In the genomic region with DNA sequence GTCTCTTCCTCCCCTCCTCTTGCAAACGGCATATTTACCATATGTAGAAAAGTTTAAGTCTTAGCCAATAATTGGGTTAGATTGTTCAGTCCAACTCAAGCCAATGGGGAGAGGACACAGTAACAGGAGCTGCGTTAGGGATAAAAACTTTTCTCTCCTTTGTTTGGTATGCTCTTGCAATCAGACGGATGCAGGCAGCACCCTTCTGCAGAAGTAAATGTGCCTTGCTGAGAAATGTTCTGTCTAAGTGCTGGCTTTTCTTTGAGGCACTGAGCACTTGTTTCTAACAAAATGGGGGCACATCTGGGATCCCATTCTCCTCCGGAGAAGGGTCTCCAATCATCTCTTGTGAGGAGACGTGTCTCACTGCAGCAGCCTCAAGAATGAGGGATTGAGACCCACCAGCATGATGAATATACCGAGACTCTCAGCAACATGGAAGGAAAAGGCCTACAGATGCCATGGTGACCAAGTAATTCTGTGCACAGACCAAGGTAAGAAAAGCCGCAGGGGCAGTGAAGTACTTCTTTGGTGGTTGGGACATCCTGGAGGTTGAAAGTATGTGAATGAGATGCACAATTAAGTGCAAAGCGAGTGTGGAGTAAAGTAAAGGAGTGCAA, we compare ENCODE assay signal across 19 cellular contexts. TPM values are rescaled to one million over a fixed set of nuclear protein-coding genes. Genes with fewer than 3 reads are reported as not detected.
DNase-seq lines count a peak whose midpoint lies in the region; ATAC-seq and TF ChIP-seq lines count a peak whose summit lies in the region.
"Had no signal": no experiment of that assay in that cellular context is flagged by ENCODE, and none has a peak within 500 bp of the region (broad histone marks: within the 10 kb centered on the region; RNA-seq: fewer than 3 reads in every experiment).

No MANE protein-coding gene starts in this region.

- in situ Hi-C loops in Caki2 (cut with HindIII; ENCODE audit: low pct_unique_long_range_greater_than_20kb, low sequenced_read_pairs), result no loop called here

- H3K9me3 Mint-ChIP-seq in endothelial cell (ENCODE audit: unreplicated experiment), result peaks cover 8% of the 10 kb centered on the region

- no peaks in the 10 kb centered on the region for H3K27me3 Mint-ChIP-seq in endothelial cell (ENCODE audit: unreplicated experiment)
- H3K27me3 Mint-ChIP-seq: activated naive CD8-positive, alpha-beta T cell had no signal

- peaks cover 41% of the 10 kb centered on the region for H3K36me3 Mint-ChIP-seq in endothelial cell (ENCODE audit: low read depth, unreplicated experiment)

- TF ChIP-seq CTCF in endothelial cell (IDR thresholded peaks at IDR 0.05; ENCODE audit: unreplicated experiment) (no peak), GM20000 (IDR thresholded peaks at IDR 0.05; ENCODE audit: extremely low read depth, missing control alignments) (no peak)

- H3K27ac Mint-ChIP-seq in endothelial cell (ENCODE audit: unreplicated experiment), result no peak overlapping the region
- H3K27ac Mint-ChIP-seq: activated naive CD8-positive, alpha-beta T cell had no signal

- H3K4me3 Mint-ChIP-seq in endothelial cell (ENCODE audit: unreplicated experiment), result peak overlapping the region; percentile 17
- H3K4me3 Mint-ChIP-seq: activated naive CD8-positive, alpha-beta T cell had no signal

- DNase-seq in DMS53 (lab: John Stamatoyannopoulos, UW) (peak; percentile 27), DMS53 treated with DMSO at 0.1 percent for 48 hours (lab: John Stamatoyannopoulos, UW; ENCODE audit: unreplicated experiment) (no peak), Caki2 (ENCODE audit: low read depth) (peak; percentile 24), RKO (ENCODE audit: low spot score) (peak; percentile 22), endothelial cell (ENCODE audit: low spot score) (no peak), NOMO-1 (lab: John Stamatoyannopoulos, UW; ENCODE audit: unreplicated experiment in 2 of 2) (no peak), GM20000 (ENCODE audit: low spot score) (no peak)
- DNase-seq: brain microvascular endothelial cell, cortex of kidney, DMS79, left cardiac atrium, NCI-H1417, NCI-H2171, NCI-H524, right cardiac atrium, upper lobe of left lung had no signal

- no peak for ATAC-seq in GM21576 (IDR thresholded peaks at IDR 0.05; ENCODE audit: unreplicated experiment)
- ATAC-seq: activated CD4-positive, CD25-positive, alpha-beta regulatory T cell treated with anti-CD3 and anti-CD28 coated beads, Interleukin-2, amount 50 U/mL, for 24 hours; left cardiac atrium; right cardiac atrium had no signal

- H3K4me1 Mint-ChIP-seq in endothelial cell (ENCODE audit: unreplicated experiment), result no peaks in the 10 kb centered on the region

RNA-seq across cellular contexts. Expression of a gene that starts 20.7 kb away (rescaled TPM):
- total RNA-seq in Caki2 (2014; rRNA removed; shearing (Covaris generic); ENCODE audit: low replicate concordance), result 1.3 and 3.0 TPM in 2 replicates
- 1.8 TPM for total RNA-seq in endothelial cell (ENCODE audit: unreplicated experiment)
- total RNA-seq: right cardiac atrium had no signal

Comparison
In these comparisons a context has a peak if more than half of its experiments do, and no peak if none do; other contexts are left out.
1. DNase-seq: peak in DMS53 (single experiment), Caki2 (single experiment) and RKO (single experiment); none in DMS53 treated with DMSO at 0.1 percent for 48 hours (single experiment), endothelial cell (single experiment), NOMO-1 (0 of 2) and GM20000 (single experiment).